Comparison of ENCODE assay signal across 8 cellular contexts in the genomic region with DNA sequence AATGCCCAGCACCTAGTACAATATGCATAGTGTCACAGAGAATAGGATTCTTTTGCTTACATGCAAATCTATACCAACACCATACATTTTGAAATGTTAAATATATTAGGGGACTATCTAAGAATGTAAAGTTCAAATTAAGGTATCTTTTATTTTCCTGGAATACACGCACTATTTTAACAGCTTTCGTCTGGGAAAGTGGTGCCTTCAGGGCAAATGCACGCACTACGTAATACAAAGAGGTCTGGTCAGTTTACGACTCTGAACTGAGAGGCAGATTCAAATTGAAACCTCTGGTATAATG. TPM values are rescaled to one million over a fixed set of nuclear protein-coding genes. Genes with fewer than 3 reads are reported as not detected.
DNase-seq lines count a peak whose midpoint lies in the region; TF ChIP-seq lines count a peak whose summit lies in the region.

No MANE protein-coding gene starts in this region.

- no peaks in the 10 kb centered on the region for H3K36me3 ChIP-seq in ES-I3 (ENCODE audit: insufficient read depth, low read length)
- peaks cover 0 to 7% (median 0%) of the 10 kb centered on the region in 4 donors for H3K36me3 ChIP-seq in esophagus muscularis mucosa
- H3K36me3 ChIP-seq in rectal smooth muscle tissue (ENCODE audit: control insufficient read depth, insufficient read depth, low read length) = no peaks in the 10 kb centered on the region

- TF ChIP-seq POLR2A in NB4 (IDR thresholded peaks at IDR 0.05; ENCODE audit: extremely low read depth, insufficient read length) = no peak
- TF ChIP-seq POLR2A in esophagus muscularis mucosa (IDR thresholded peaks at IDR 0.05; ENCODE audit: low read depth) = no peak

- H3K4me1 ChIP-seq in ES-I3 (ENCODE audit: insufficient read depth, low read length) (peaks cover 23% of the 10 kb centered on the region), esophagus muscularis mucosa (peaks cover 37 to 64% (median 61%) of the 10 kb centered on the region in 4 donors), rectal smooth muscle tissue (ENCODE audit: control insufficient read depth, insufficient read depth, low read length) (peaks cover 10% of the 10 kb centered on the region)

- no peaks in the 10 kb centered on the region for H3K9me3 ChIP-seq in ES-I3 (ENCODE audit: control insufficient read depth, insufficient read depth, low read length)
- H3K9me3 ChIP-seq in esophagus muscularis mucosa = no peaks in the 10 kb centered on the region

- DNase-seq in NB4 (ENCODE audit: low read depth) (no peak), esophagus muscularis mucosa (ENCODE audit: extremely low spot score) (no peak), GM20000 (ENCODE audit: low spot score) (no peak), NCI-H2227 treated with DMSO at 0.1 percent for 48 hours (lab: John Stamatoyannopoulos, UW) (no peak), OCI-M1 (lab: John Stamatoyannopoulos, UW) (no peak), NCI-H1092 (lab: John Stamatoyannopoulos, UW) (no peak)

- TF ChIP-seq EP300 in esophagus muscularis mucosa (IDR thresholded peaks at IDR 0.05) = no peak

- H3K27ac ChIP-seq in esophagus muscularis mucosa (replicated peaks in 1 of 4) = peak overlapping the region; percentile 89 to 97 (median 95)
- peak overlapping the region; percentile 98 for H3K27ac ChIP-seq in rectal smooth muscle tissue (ENCODE audit: low read depth, low read length)

- TF ChIP-seq CTCF in NB4 (IDR thresholded peaks at IDR 0.05; ENCODE audit: low read depth, low read length) (no peak), esophagus muscularis mucosa (IDR thresholded peaks at IDR 0.05) (no peak), GM20000 (IDR thresholded peaks at IDR 0.05; ENCODE audit: extremely low read depth, missing control alignments) (no peak)

- intact Hi-C loops in esophagus muscularis mucosa (cut with DNase I) = loop anchor here (2.0 to 5.0 kb wide), 3 partner anchors 27 to 134 kb away; partner anchors contain the start of gene DNAJB4

- WGBS in esophagus muscularis mucosa = 2% methylated on average over 5 of the region's 5 CpGs

- H3K9ac ChIP-seq in ES-I3 (ENCODE audit: low read depth, low read length) = peak overlapping the region; percentile 98
- H3K9ac ChIP-seq in rectal smooth muscle tissue (ENCODE audit: low read length) = peak overlapping the region; percentile 95

- H3K4me3 ChIP-seq in NB4 (ENCODE audit: low read depth, low read length) = peak overlapping the region; percentile 74
- H3K4me3 ChIP-seq in esophagus muscularis mucosa = peak overlapping the region; percentile 63 to 85 (median 71)
- peak overlapping the region; percentile 82 for H3K4me3 ChIP-seq in rectal smooth muscle tissue (ENCODE audit: low read length)

- H3K27me3 ChIP-seq in esophagus muscularis mucosa (no peaks in the 10 kb centered on the region), rectal smooth muscle tissue (ENCODE audit: control insufficient read depth, insufficient read depth, low read length) (no peaks in the 10 kb centered on the region)

RNA-seq across cellular contexts. Expression of gene FUBP1, which starts 0.9 kb away (rescaled TPM):
- 10 to 100 TPM; 48.2 to 86.8 (median 51.1) TPM for total RNA-seq in esophagus muscularis mucosa

RNA-seq across cellular contexts. Expression of gene DNAJB4, which starts 26.8 kb away (rescaled TPM):
- total RNA-seq in esophagus muscularis mucosa = 10 to 100 TPM; 62.6 to 79.7 (median 70.4) TPM
